ENCODE assay signal across 21 cellular contexts in genomic region chr6:10684618-10685017, GRCh38. TPM values are rescaled to one million over a fixed set of nuclear protein-coding genes. Genes with fewer than 3 reads are reported as not detected.
DNase-seq lines count a peak whose midpoint lies in the region; ATAC-seq and TF ChIP-seq lines count a peak whose summit lies in the region.
"Had no signal": no experiment of that assay in that cellular context is flagged by ENCODE, and none has a peak within 500 bp of the region (broad histone marks: within the 10 kb centered on the region; RNA-seq: fewer than 3 reads in every experiment).

No MANE protein-coding gene starts in this region.

- no peaks in the 10 kb centered on the region for H3K79me2 ChIP-seq in SK-N-SH (ENCODE audit: insufficient read depth)

- no peak for DNase-seq in activated T-cell treated with anti-CD3 and anti-CD28 coated beads, Interleukin-2, amount 50 U/mL, for 24 hours
- DNase-seq in activated T-cell treated with anti-CD3 and anti-CD28 coated beads, Interleukin-2, amount 50 U/mL, for 48 hours, result no peak
- DNase-seq in MV-4-11 (lab: John Stamatoyannopoulos, UW), result peak; percentile 48
- DNase-seq in activated naive CD8-positive, alpha-beta T cell treated with anti-CD3 and anti-CD28 coated beads, Interleukin-2, amount 10 ng/mL, durations not matched to agents 7 days and 5 days, result no peak
- no peak for DNase-seq in stimulated activated naive CD8-positive, alpha-beta T cell treated with anti-CD3 and anti-CD28 coated beads, Interleukin-15, amount 100 ng/mL, for 72 hours
- DNase-seq in SK-N-SH, result no peak
- DNase-seq in COLO668 (lab: John Stamatoyannopoulos, UW; ENCODE audit: unreplicated experiment), result no peak
- DNase-seq: AML-193, C1 segment of cervical spinal cord, DMS53, EL, GF-D8, Kasumi-1, NCI-H1417, NCI-H1694 treated with DMSO at 0.1 percent for 48 hours, NCI-H2081 treated with DMSO at 0.1 percent for 48 hours, NCI-H446, NCI-H526, PC-3, Right ventricle myocardium superior had no signal

- H3K9me3 Mint-ChIP-seq in activated T-cell treated with anti-CD3 and anti-CD28 coated beads, Interleukin-2, amount 50 U/mL, for 24 hours, result no peaks in the 10 kb centered on the region
- H3K9me3 Mint-ChIP-seq in activated naive CD8-positive, alpha-beta T cell treated with anti-CD3 and anti-CD28 coated beads, Interleukin-2, amount 10 ng/mL, durations not matched to agents 7 days and 5 days, result peaks cover 2% of the 10 kb centered on the region
- peaks cover 0 to 11% of the 10 kb centered on the region in 2 donors for H3K9me3 Mint-ChIP-seq in stimulated activated naive CD8-positive, alpha-beta T cell treated with anti-CD3 and anti-CD28 coated beads, Interleukin-15, amount 100 ng/mL, for 72 hours

- no peaks in the 10 kb centered on the region for H3K9me3 ChIP-seq in SK-N-SH

- peaks cover 36% of the 10 kb centered on the region for H3K4me1 Mint-ChIP-seq in activated T-cell treated with anti-CD3 and anti-CD28 coated beads, Interleukin-2, amount 50 U/mL, for 24 hours (ENCODE audit: low read depth)
- peaks cover 41% of the 10 kb centered on the region for H3K4me1 Mint-ChIP-seq in activated naive CD8-positive, alpha-beta T cell treated with anti-CD3 and anti-CD28 coated beads, Interleukin-2, amount 10 ng/mL, durations not matched to agents 7 days and 5 days
- H3K4me1 Mint-ChIP-seq in stimulated activated naive CD8-positive, alpha-beta T cell treated with anti-CD3 and anti-CD28 coated beads, Interleukin-15, amount 100 ng/mL, for 72 hours, result peaks cover 70% of the 10 kb centered on the region

- H3K27ac Mint-ChIP-seq in activated T-cell treated with anti-CD3 and anti-CD28 coated beads, Interleukin-2, amount 50 U/mL, for 24 hours, result peak overlapping the region; percentile 4
- H3K27ac Mint-ChIP-seq in activated naive CD8-positive, alpha-beta T cell treated with anti-CD3 and anti-CD28 coated beads, Interleukin-2, amount 10 ng/mL, durations not matched to agents 7 days and 5 days, result no peak overlapping the region
- H3K27ac Mint-ChIP-seq in stimulated activated naive CD8-positive, alpha-beta T cell treated with anti-CD3 and anti-CD28 coated beads, Interleukin-15, amount 100 ng/mL, for 72 hours, result peak overlapping the region; percentile 5 to 92

- CTCF ChIA-PET in SK-N-SH (lab: Yijun Ruan, JAX), result interaction anchor here (0.6 to 1.5 kb wide), 2 partner anchors 174 to 206 kb away, joined by 3 read pairs; no protein-coding TSS in a partner anchor

- TF ChIP-seq EP300 in SK-N-SH (IDR thresholded peaks at IDR 0.05; ENCODE audit: borderline replicate concordance in 1 of 2, low read depth in 1 of 2, low read length in 1 of 2), result no peak

- no peaks in the 10 kb centered on the region for H3F3A ChIP-seq in SK-N-SH (replicated peaks; ENCODE audit: insufficient read depth)

- H3K27me3 ChIP-seq in SK-N-SH (ENCODE audit: insufficient read depth), result no peaks in the 10 kb centered on the region

- no peak overlapping the region for H3K9ac ChIP-seq in SK-N-SH

- peak overlapping the region; percentile 36 for H3K4me3 Mint-ChIP-seq in activated T-cell treated with anti-CD3 and anti-CD28 coated beads, Interleukin-2, amount 50 U/mL, for 24 hours
- peak overlapping the region; percentile 34 for H3K4me3 Mint-ChIP-seq in activated naive CD8-positive, alpha-beta T cell treated with anti-CD3 and anti-CD28 coated beads, Interleukin-2, amount 10 ng/mL, durations not matched to agents 7 days and 5 days
- H3K4me3 Mint-ChIP-seq in stimulated activated naive CD8-positive, alpha-beta T cell treated with anti-CD3 and anti-CD28 coated beads, Interleukin-15, amount 100 ng/mL, for 72 hours, result peak overlapping the region; percentile 61 to 70

- no peaks in the 10 kb centered on the region for H4K20me1 ChIP-seq in SK-N-SH (ENCODE audit: insufficient read depth)

- no peak for TF ChIP-seq CTCF in SK-N-SH (IDR thresholded peaks at IDR 0.05)

- H3K4me3 ChIP-seq in SK-N-SH (ENCODE audit: low read depth in 2 of 2, low read length in 1 of 2), result no peak overlapping the region

- H3K36me3 Mint-ChIP-seq in activated T-cell treated with anti-CD3 and anti-CD28 coated beads, Interleukin-2, amount 50 U/mL, for 24 hours (ENCODE audit: low read depth), result no peaks in the 10 kb centered on the region
- peaks cover 20% of the 10 kb centered on the region for H3K36me3 Mint-ChIP-seq in activated naive CD8-positive, alpha-beta T cell treated with anti-CD3 and anti-CD28 coated beads, Interleukin-2, amount 10 ng/mL, durations not matched to agents 7 days and 5 days

- no peaks in the 10 kb centered on the region for H3K4me1 ChIP-seq in SK-N-SH (ENCODE audit: control insufficient read depth in 1 of 2, insufficient read depth in 2 of 2, low read depth in 1 of 2, low read length in 1 of 2)

- H3K36me3 ChIP-seq in SK-N-SH (replicated peaks in 1 of 2; ENCODE audit: control insufficient read depth in 1 of 2, insufficient read depth in 2 of 2, low read length in 1 of 2), result no peaks in the 10 kb centered on the region

- H2AFZ ChIP-seq in SK-N-SH (ENCODE audit: low read depth), result no peak overlapping the region

- TF ChIP-seq RAD21 in SK-N-SH (IDR thresholded peaks at IDR 0.05; ENCODE audit: low read length), result no peak

- POLR2A ChIA-PET in activated naive CD8-positive, alpha-beta T cell treated with anti-CD3 and anti-CD28 coated beads, Interleukin-2, amount 10 ng/mL, durations not matched to agents 7 days and 5 days (lab: Charles Lee), result no interaction called here
- POLR2A ChIA-PET in SK-N-SH (lab: Yijun Ruan, JAX), result no interaction called here

- peaks cover 15% of the 10 kb centered on the region for H3K27me3 Mint-ChIP-seq in activated T-cell treated with anti-CD3 and anti-CD28 coated beads, Interleukin-2, amount 50 U/mL, for 24 hours
- H3K27me3 Mint-ChIP-seq in activated naive CD8-positive, alpha-beta T cell treated with anti-CD3 and anti-CD28 coated beads, Interleukin-2, amount 10 ng/mL, durations not matched to agents 7 days and 5 days, result no peaks in the 10 kb centered on the region
- no peaks in the 10 kb centered on the region for H3K27me3 Mint-ChIP-seq in stimulated activated naive CD8-positive, alpha-beta T cell treated with anti-CD3 and anti-CD28 coated beads, Interleukin-15, amount 100 ng/mL, for 72 hours

- no peaks in the 10 kb centered on the region for H3K9me2 ChIP-seq in SK-N-SH

- 61% methylated on average over 5 of the region's 5 CpGs for WGBS in SK-N-SH (ENCODE audit: low lambda C conversion rate)

- no peak overlapping the region for H3K27ac ChIP-seq in SK-N-SH (ENCODE audit: low read depth in 2 of 2, low read length in 1 of 2)

- no peak overlapping the region for H3K4me2 ChIP-seq in SK-N-SH

- no peak for ATAC-seq in activated naive CD8-positive, alpha-beta T cell treated with anti-CD3 and anti-CD28 coated beads, Interleukin-2, amount 10 ng/mL, durations not matched to agents 7 days and 5 days (ENCODE audit: low read depth)
- no peak for ATAC-seq in stimulated activated naive CD8-positive, alpha-beta T cell treated with anti-CD3 and anti-CD28 coated beads, Interleukin-15, amount 100 ng/mL, for 72 hours
- ATAC-seq: HCT116, PC-3 had no signal

TF ChIP-seq in SK-N-SH, 30 proteins besides CTCF, POLR2A, EP300 and RAD21 (continues in another document):
- TF ChIP-seq RXRA (IDR thresholded peaks at IDR 0.05; ENCODE audit: borderline replicate concordance, low read depth), result no peak
- TF ChIP-seq PBX3 (IDR thresholded peaks at IDR 0.05), result no peak
- TF ChIP-seq ELF1 (IDR thresholded peaks at IDR 0.05), result no peak
- TF ChIP-seq FOXJ3 (CRISPR knock-in tag; IDR thresholded peaks at IDR 0.05), result no peak

RNA-seq across cellular contexts. Expression of gene C6orf52, which starts 9.8 kb away (rescaled TPM):
- 1 to 10 TPM in 1 of 2 experiments, under 1 TPM in 1; 0.54 to 3.0 TPM for total RNA-seq in activated naive CD8-positive, alpha-beta T cell treated with anti-CD3 and anti-CD28 coated beads, Interleukin-2, amount 10 ng/mL, durations not matched to agents 7 days and 5 days
- 0.71 and 1.4 TPM in 2 replicates for polyA plus RNA-seq in SK-N-SH (2012; rRNA removed)
- 1.3 TPM in 2 replicates for polyA plus RNA-seq in SK-N-SH (2012; cell fraction: cytosol; rRNA removed)
- polyA plus RNA-seq in SK-N-SH (2012; cell fraction: nucleus; rRNA removed), result 0.86 and 1.5 TPM in 2 replicates

RNA-seq across cellular contexts. Expression of gene PAK1IP1, which starts 10.2 kb away (rescaled TPM):
- 10 to 100 TPM; 11.1 to 11.6 TPM for total RNA-seq in activated naive CD8-positive, alpha-beta T cell treated with anti-CD3 and anti-CD28 coated beads, Interleukin-2, amount 10 ng/mL, durations not matched to agents 7 days and 5 days
- 16.2 and 19.1 TPM in 2 replicates for polyA plus RNA-seq in SK-N-SH (2012; rRNA removed)
- polyA plus RNA-seq in SK-N-SH (2012; cell fraction: cytosol; rRNA removed), result 22.3 and 30.4 TPM in 2 replicates
- 8.2 and 13.2 TPM in 2 replicates for polyA plus RNA-seq in SK-N-SH (2012; cell fraction: nucleus; rRNA removed)

RNA-seq across cellular contexts. Expression of gene TMEM14C, which starts 38.3 kb away (rescaled TPM):
- 10 to 100 TPM; 41.5 to 44.2 TPM for total RNA-seq in activated naive CD8-positive, alpha-beta T cell treated with anti-CD3 and anti-CD28 coated beads, Interleukin-2, amount 10 ng/mL, durations not matched to agents 7 days and 5 days
- 199 and 214 TPM in 2 replicates for polyA plus RNA-seq in SK-N-SH (2012; rRNA removed)
- 220 and 240 TPM in 2 replicates for polyA plus RNA-seq in SK-N-SH (2012; cell fraction: cytosol; rRNA removed)
- 79.5 and 104 TPM in 2 replicates for polyA plus RNA-seq in SK-N-SH (2012; cell fraction: nucleus; rRNA removed)
